Comparison of ENCODE assay signal across 14 cellular contexts in genomic region chr11:59574467-59574866, GRCh38. TPM values are rescaled to one million over a fixed set of nuclear protein-coding genes. Genes with fewer than 3 reads are reported as not detected.
DNase-seq lines count a peak whose midpoint lies in the region; TF ChIP-seq lines count a peak whose summit lies in the region.
"Had no signal": no experiment of that assay in that cellular context is flagged by ENCODE, and none has a peak within 500 bp of the region (broad histone marks: within the 10 kb centered on the region; RNA-seq: fewer than 3 reads in every experiment).

No MANE protein-coding gene starts in this region.

- no peaks in the 10 kb centered on the region for H3K9me3 Mint-ChIP-seq in endothelial cell (ENCODE audit: unreplicated experiment)

- no peak overlapping the region for H2BK120ac ChIP-seq in neuronal stem cell (ENCODE audit: low read depth, low read length)

- H3K27ac ChIP-seq in ACC112 (ENCODE audit: low read depth, low read length) (peak overlapping the region; percentile 2; the same call in 1 of the 2 replicates), neuronal stem cell (replicated peaks; ENCODE audit: low read length) (peak overlapping the region; percentile 67)
- H3K27ac ChIP-seq: BLaER1 treated with 17β-estradiol and CSF1 and Interleukin-3, amounts not matched to agents 10 nM and 100 nM had no signal

- H3K36me3 ChIP-seq in ACC112 (ENCODE audit: insufficient read depth, low read length): peaks cover 19% of the 10 kb centered on the region; the same call in 1 of the 2 replicates
- peaks cover 17 to 59% of the 10 kb centered on the region in 2 donors for H3K36me3 ChIP-seq in neuronal stem cell (replicated peaks in 1 of 2; ENCODE audit: control insufficient read depth in 2 of 2, insufficient read depth in 2 of 2, low read length in 2 of 2)

- H3K9ac ChIP-seq in neuronal stem cell (ENCODE audit: low read depth, low read length, poor library complexity): no peak overlapping the region
- H3K9ac ChIP-seq: BLaER1 treated with 17β-estradiol and CSF1 and Interleukin-3, amounts not matched to agents 10 nM and 100 nM had no signal

- no peak overlapping the region for H3K4me2 ChIP-seq in neuronal stem cell (ENCODE audit: insufficient read depth, low read length, poor library complexity, severe bottlenecking)
- H3K4me2 ChIP-seq: BLaER1 treated with 17β-estradiol and CSF1 and Interleukin-3, amounts not matched to agents 10 nM and 100 nM had no signal

- H3K18ac ChIP-seq in neuronal stem cell (ENCODE audit: low read length): no peak overlapping the region

- H2AFZ ChIP-seq in ACC112 (ENCODE audit: low read length, unreplicated experiment) (no peak overlapping the region), neuronal stem cell (ENCODE audit: low read length) (no peak overlapping the region)

- H2BK5ac ChIP-seq in neuronal stem cell (ENCODE audit: low read length): no peak overlapping the region

- peak; percentile 35 for DNase-seq in HCEC 1CT
- DNase-seq in endothelial cell (ENCODE audit: low spot score): no peak
- no peak for DNase-seq in neuronal stem cell (ENCODE audit: low spot score)
- DNase-seq in NCI-H187 (lab: John Stamatoyannopoulos, UW): no peak
- DNase-seq in NCI-H2171 treated with DMSO at 0.1 percent for 48 hours (lab: John Stamatoyannopoulos, UW): no peak
- DNase-seq in KBM-7: no peak
- no peak for DNase-seq in NCI-H774 (lab: John Stamatoyannopoulos, UW)
- DNase-seq: activated CD4-positive, alpha-beta T cell treated with anti-CD3 and anti-CD28 coated beads, Interleukin-2, amount 50 U/mL, for 1 hour; central memory CD4-positive, alpha-beta T cell; NCI-H2227 treated with DMSO at 0.1 percent for 48 hours; stimulated activated CD8-positive, alpha-beta memory T cell treated with anti-CD3 and anti-CD28 coated beads, Interleukin-4, amount 100 ng/mL, for 48 hours; T-helper 17 cell had no signal

- H2BK12ac ChIP-seq in neuronal stem cell (ENCODE audit: low read length): no peak overlapping the region

- peaks cover 2% of the 10 kb centered on the region for H3K27me3 Mint-ChIP-seq in endothelial cell (ENCODE audit: unreplicated experiment)
- H3K27me3 Mint-ChIP-seq: T-helper 17 cell had no signal

- H3K27ac Mint-ChIP-seq in endothelial cell (ENCODE audit: unreplicated experiment): no peak overlapping the region

- in situ Hi-C loops in KBM-7 (cut with MboI; ENCODE audit: low pct_unique_long_range_greater_than_20kb, low sequenced_read_pairs): no loop called here

- H3K79me2 ChIP-seq in ACC112 (ENCODE audit: control insufficient read depth, insufficient read depth, low read length, unreplicated experiment): no peaks in the 10 kb centered on the region

- peaks cover 42% of the 10 kb centered on the region for H3K36me3 Mint-ChIP-seq in endothelial cell (ENCODE audit: low read depth, unreplicated experiment)

- H3K23ac ChIP-seq in neuronal stem cell (ENCODE audit: low read depth, low read length, poor library complexity): no peak overlapping the region

- H3K27me3 ChIP-seq in ACC112 (ENCODE audit: insufficient read depth, low read length): no peaks in the 10 kb centered on the region
- no peaks in the 10 kb centered on the region for H3K27me3 ChIP-seq in neuronal stem cell (ENCODE audit: control insufficient read depth in 3 of 3, insufficient read depth in 3 of 3, low read depth in 1 of 3, low read length in 3 of 3)
- H3K27me3 ChIP-seq: BLaER1 treated with 17β-estradiol and CSF1 and Interleukin-3, amounts not matched to agents 10 nM and 100 nM had no signal

- H3K4ac ChIP-seq in neuronal stem cell (ENCODE audit: low read length): no peak overlapping the region

- H2AK5ac ChIP-seq in neuronal stem cell (ENCODE audit: low read depth, low read length): no peak overlapping the region

- H3K14ac ChIP-seq in neuronal stem cell (ENCODE audit: low read length): no peak overlapping the region

- H3K4me1 ChIP-seq in ACC112 (ENCODE audit: control insufficient read depth, insufficient read depth, low read length, unreplicated experiment) (peaks cover 21% of the 10 kb centered on the region), neuronal stem cell (ENCODE audit: control insufficient read depth in 2 of 2, insufficient read depth in 1 of 2, low read depth in 1 of 2, low read length in 2 of 2) (peaks cover 0 to 5% of the 10 kb centered on the region in 2 donors)
- H3K4me1 ChIP-seq: BLaER1 treated with 17β-estradiol and CSF1 and Interleukin-3, amounts not matched to agents 10 nM and 100 nM had no signal

- H3K9me3 ChIP-seq in neuronal stem cell (replicated peaks in 1 of 2; ENCODE audit: control insufficient read depth in 2 of 2, insufficient read depth in 1 of 2, low read depth in 1 of 2, low read length in 2 of 2): no peaks in the 10 kb centered on the region
- H3K9me3 ChIP-seq: BLaER1 treated with 17β-estradiol and CSF1 and Interleukin-3, amounts not matched to agents 10 nM and 100 nM had no signal

- H3K4me1 Mint-ChIP-seq in endothelial cell (ENCODE audit: unreplicated experiment): no peaks in the 10 kb centered on the region
- H3K4me1 Mint-ChIP-seq: T-helper 17 cell had no signal

- H4K8ac ChIP-seq in neuronal stem cell (ENCODE audit: low read depth, low read length): no peak overlapping the region

- H3K79me1 ChIP-seq in neuronal stem cell (ENCODE audit: low read depth, low read length): no peaks in the 10 kb centered on the region

- TF ChIP-seq CTCF in endothelial cell (IDR thresholded peaks at IDR 0.05; ENCODE audit: unreplicated experiment): no peak

- H3K4me3 Mint-ChIP-seq in endothelial cell (ENCODE audit: unreplicated experiment): peak overlapping the region; percentile 26

- H3K4me3 ChIP-seq in ACC112 (ENCODE audit: low read depth, low read length) (no peak overlapping the region), neuronal stem cell (ENCODE audit: low read length in 2 of 2) (no peak overlapping the region)
- H3K4me3 ChIP-seq: BLaER1 treated with 17β-estradiol and CSF1 and Interleukin-3, amounts not matched to agents 10 nM and 100 nM had no signal

- H2BK15ac ChIP-seq in neuronal stem cell (ENCODE audit: low read length): no peak overlapping the region

- no CpG with 5 or more reads among the region's 2 CpGs for WGBS in neuronal stem cell (ENCODE audit: extremely low coverage in 2 of 2, insufficient read length in 2 of 2, insufficient replicate concordance in 1 of 2), 2 donors

- H4K91ac ChIP-seq in neuronal stem cell (ENCODE audit: low read depth, low read length, poor library complexity): no peak overlapping the region

RNA-seq across cellular contexts. Expression of gene OSBP, which starts 41.1 kb away (rescaled TPM):
- total RNA-seq in endothelial cell (ENCODE audit: unreplicated experiment): 39.5 TPM
- 13.6 TPM for polyA plus RNA-seq in neuronal stem cell (2013, experiment 1 of 2)
- polyA plus RNA-seq in neuronal stem cell (2013, experiment 2 of 2): 13.8 TPM
